In the genomic region with DNA sequence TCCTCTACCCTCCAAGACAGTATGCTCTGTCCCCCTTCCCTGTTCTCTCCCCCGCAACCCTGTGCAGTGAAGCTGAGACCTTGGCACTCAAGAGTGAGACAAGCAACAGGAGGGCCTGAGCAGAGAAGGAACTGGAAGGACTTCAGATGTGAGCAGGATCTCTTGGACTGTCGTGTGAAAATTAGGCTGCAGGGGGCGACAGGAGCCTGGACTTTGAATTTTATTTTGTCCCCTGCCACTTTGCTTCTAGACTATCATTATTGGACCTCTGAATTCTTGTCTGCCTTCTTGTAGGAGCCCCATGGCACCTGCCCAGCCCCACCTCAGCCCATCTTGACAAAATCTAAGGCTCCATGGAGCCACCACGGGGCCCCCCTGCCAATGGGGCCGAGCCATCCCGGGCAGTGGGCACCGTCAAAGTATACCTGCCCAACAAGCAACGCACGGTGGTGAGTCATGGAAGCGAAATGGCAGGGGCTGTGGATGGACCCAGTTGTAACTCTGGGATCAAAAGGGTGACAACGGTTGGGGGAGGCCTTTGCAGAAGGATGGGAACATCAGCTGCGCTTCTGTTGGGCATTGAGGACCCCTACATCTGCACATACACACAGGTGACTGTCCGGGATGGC, we compare ENCODE assay signal across 1 cellular context.
TF ChIP-seq lines count a peak whose summit lies in the region.

No MANE protein-coding gene starts in this region.

TF ChIP-seq in SK-N-SH treated with all-trans-retinoic acid at 6 μM for 48 hours, 23 proteins besides CTCF, POLR2A, EP300 and RAD21 (continued from another document):
- no peak for TF ChIP-seq ZNF565 (CRISPR knock-in tag; conservative IDR thresholded peaks at IDR 0.05; ENCODE audit: low read depth)
- no peak for TF ChIP-seq ISL1 (CRISPR knock-in tag; IDR thresholded peaks at IDR 0.05)
- no peak for TF ChIP-seq ZFP3 (CRISPR knock-in tag; IDR thresholded peaks at IDR 0.05)
- no peak for TF ChIP-seq TCF4 (CRISPR knock-in tag; IDR thresholded peaks at IDR 0.05; ENCODE audit: borderline replicate concordance)
- no peak for TF ChIP-seq TOX (CRISPR knock-in tag; IDR thresholded peaks at IDR 0.05; ENCODE audit: borderline replicate concordance)
